In genomic region chr17:17694229-17695081, GRCh38 we compare ENCODE assay signal across 1 cellular context.
A peak's percentile ranks its signal among the peaks of the same experiment; 100 is the strongest.
TF ChIP-seq lines count a peak whose summit lies in the region.

No MANE protein-coding gene starts in this region.

TF ChIP-seq in K562, 482 proteins besides CTCF, POLR2A, EP300 and RAD21 (continued from another document and continues in another):
- TF ChIP-seq, protein P1, sequence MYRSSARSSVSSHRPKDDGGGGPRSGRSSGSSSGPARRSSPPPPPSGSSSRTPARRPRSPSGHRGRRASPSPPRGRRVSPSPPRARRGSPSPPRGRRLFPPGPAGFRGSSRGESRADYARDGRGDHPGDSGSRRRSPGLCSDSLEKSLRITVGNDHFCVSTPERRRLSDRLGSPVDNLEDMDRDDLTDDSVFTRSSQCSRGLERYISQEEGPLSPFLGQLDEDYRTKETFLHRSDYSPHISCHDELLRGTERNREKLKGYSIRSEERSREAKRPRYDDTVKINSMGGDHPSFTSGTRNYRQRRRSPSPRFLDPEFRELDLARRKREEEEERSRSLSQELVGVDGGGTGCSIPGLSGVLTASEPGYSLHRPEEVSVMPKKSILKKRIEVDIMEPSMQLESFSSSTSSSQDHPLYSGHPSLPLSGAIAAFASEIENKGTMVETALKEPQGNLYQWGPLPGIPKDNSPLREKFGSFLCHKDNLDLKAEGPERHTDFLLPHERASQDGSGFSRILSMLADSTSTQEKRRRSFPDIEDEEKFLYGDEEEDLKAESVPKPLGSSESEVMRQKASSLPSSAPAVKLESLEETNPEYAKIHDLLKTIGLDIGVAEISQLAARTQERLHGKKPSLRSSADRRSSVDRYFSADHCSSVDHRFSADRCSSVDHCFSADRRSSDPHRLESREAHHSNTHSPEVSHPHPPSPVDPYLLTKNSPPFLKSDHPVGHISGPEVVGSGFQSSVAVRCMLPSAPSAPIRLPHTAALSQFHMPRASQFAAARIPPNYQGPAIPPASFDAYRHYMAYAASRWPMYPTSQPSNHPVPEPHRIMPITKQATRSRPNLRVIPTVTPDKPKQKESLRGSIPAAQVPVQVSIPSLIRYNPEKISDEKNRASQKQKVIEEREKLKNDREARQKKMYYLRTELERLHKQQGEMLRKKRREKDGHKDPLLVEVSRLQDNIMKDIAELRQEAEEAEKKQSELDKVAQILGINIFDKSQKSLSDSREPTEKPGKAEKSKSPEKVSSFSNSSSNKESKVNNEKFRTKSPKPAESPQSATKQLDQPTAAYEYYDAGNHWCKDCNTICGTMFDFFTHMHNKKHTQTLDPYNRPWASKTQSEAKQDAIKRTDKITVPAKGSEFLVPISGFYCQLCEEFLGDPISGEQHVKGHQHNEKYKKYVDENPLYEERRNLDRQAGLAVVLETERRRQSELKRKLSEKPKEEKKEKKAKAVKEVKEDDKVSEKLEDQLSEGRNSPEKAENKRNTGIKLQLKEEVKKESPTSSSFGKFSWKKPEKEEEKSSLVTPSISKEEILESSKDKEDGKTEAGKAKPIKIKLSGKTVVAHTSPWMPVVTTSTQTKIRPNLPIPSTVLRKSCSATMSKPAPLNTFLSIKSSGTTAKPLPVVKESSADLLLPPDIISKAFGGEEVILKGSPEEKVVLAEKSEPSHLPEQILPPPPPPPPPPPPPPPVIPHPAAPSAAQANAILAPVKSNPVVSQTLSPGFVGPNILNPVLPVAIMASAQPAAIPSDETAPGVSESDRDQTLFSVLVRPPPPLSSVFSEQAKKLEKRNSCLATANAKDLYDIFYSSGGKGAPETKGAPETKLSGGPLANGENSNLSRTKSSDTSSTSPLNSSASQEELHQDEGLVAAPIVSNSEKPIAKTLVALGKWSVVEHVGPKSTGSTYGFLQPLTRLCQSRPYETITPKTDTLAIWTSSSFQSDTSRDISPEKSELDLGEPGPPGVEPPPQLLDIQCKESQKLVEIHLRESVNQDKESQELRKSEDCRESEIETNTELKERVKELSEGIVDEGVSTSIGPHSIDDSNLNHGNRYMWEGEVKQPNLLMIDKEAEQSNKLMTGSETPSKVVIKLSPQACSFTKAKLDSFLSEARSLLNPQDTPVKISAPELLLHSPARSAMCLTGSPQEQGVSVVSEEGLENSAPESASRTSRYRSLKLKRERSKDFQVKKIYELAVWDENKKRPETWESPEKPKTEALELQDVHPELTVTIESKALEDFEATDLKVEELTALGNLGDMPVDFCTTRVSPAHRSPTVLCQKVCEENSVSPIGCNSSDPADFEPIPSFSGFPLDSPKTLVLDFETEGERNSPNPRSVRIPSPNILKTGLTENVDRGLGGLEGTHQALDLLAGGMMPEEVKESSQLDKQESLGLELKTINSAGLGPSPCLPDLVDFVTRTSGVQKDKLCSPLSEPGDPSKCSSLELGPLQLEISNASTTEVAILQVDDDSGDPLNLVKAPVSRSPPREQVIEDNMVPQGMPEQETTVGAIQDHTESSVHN (IDR thresholded peaks at IDR 0.05; ENCODE audit: borderline replicate concordance in 1 of 2, low read depth in 1 of 2): no peak
- TF ChIP-seq ZNF316 (IDR thresholded peaks at IDR 0.05): no peak
- TF ChIP-seq ZNF212 (CRISPR knock-in tag; IDR thresholded peaks at IDR 0.05): no peak
- TF ChIP-seq MYNN (IDR thresholded peaks at IDR 0.05): no peak
- no peak for TF ChIP-seq MYNN (CRISPR knock-in tag; IDR thresholded peaks at IDR 0.05)
- no peak for TF ChIP-seq ZC3H11A (IDR thresholded peaks at IDR 0.05; ENCODE audit: low read depth, low read length)
- no peak for TF ChIP-seq POU5F1 (IDR thresholded peaks at IDR 0.05; ENCODE audit: borderline replicate concordance, low read depth, low read length, partially characterized antibody)
- no peak for TF ChIP-seq RBM34 (IDR thresholded peaks at IDR 0.05; ENCODE audit: borderline replicate concordance, insufficient read depth, low read length)
- TF ChIP-seq, protein P2, sequence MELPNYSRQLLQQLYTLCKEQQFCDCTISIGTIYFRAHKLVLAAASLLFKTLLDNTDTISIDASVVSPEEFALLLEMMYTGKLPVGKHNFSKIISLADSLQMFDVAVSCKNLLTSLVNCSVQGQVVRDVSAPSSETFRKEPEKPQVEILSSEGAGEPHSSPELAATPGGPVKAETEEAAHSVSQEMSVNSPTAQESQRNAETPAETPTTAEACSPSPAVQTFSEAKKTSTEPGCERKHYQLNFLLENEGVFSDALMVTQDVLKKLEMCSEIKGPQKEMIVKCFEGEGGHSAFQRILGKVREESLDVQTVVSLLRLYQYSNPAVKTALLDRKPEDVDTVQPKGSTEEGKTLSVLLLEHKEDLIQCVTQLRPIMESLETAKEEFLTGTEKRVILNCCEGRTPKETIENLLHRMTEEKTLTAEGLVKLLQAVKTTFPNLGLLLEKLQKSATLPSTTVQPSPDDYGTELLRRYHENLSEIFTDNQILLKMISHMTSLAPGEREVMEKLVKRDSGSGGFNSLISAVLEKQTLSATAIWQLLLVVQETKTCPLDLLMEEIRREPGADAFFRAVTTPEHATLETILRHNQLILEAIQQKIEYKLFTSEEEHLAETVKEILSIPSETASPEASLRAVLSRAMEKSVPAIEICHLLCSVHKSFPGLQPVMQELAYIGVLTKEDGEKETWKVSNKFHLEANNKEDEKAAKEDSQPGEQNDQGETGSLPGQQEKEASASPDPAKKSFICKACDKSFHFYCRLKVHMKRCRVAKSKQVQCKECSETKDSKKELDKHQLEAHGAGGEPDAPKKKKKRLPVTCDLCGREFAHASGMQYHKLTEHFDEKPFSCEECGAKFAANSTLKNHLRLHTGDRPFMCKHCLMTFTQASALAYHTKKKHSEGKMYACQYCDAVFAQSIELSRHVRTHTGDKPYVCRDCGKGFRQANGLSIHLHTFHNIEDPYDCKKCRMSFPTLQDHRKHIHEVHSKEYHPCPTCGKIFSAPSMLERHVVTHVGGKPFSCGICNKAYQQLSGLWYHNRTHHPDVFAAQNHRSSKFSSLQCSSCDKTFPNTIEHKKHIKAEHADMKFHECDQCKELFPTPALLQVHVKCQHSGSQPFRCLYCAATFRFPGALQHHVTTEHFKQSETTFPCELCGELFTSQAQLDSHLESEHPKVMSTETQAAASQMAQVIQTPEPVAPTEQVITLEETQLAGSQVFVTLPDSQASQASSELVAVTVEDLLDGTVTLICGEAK (IDR thresholded peaks at IDR 0.05): no peak
- TF ChIP-seq, protein P2 (CRISPR knock-in tag; IDR thresholded peaks at IDR 0.05): no peak
- TF ChIP-seq OTX1 (CRISPR knock-in tag; IDR thresholded peaks at IDR 0.05): no peak
- TF ChIP-seq MAFG (tag; conservative IDR thresholded peaks at IDR 0.05): no peak
- TF ChIP-seq ETS2 (tag; IDR thresholded peaks at IDR 0.05; ENCODE audit: borderline replicate concordance, poor library complexity, severe bottlenecking): no peak
- TF ChIP-seq YBX1 (IDR thresholded peaks at IDR 0.05): no peak
- TF ChIP-seq NBN (IDR thresholded peaks at IDR 0.05; ENCODE audit: low read depth): no peak
- no peak for TF ChIP-seq ZNF586 (CRISPR knock-in tag; conservative IDR thresholded peaks at IDR 0.05)
- peak; percentile 53 for TF ChIP-seq ETV1 (tag; conservative IDR thresholded peaks at IDR 0.05; ENCODE audit: low read depth)
- no peak for TF ChIP-seq TGIF2 (CRISPR knock-in tag; IDR thresholded peaks at IDR 0.05)
- TF ChIP-seq NR2F6 (CRISPR knock-in tag; IDR thresholded peaks at IDR 0.05): no peak
- TF ChIP-seq IRF9 (tag; IDR thresholded peaks at IDR 0.05): no peak
- peak in 1 of 3 experiments; percentile 32; a peak in 1 of 6 replicates for TF ChIP-seq ZBTB11 (CRISPR knock-in tag; IDR thresholded peaks at IDR 0.05)
- TF ChIP-seq, protein P3, sequence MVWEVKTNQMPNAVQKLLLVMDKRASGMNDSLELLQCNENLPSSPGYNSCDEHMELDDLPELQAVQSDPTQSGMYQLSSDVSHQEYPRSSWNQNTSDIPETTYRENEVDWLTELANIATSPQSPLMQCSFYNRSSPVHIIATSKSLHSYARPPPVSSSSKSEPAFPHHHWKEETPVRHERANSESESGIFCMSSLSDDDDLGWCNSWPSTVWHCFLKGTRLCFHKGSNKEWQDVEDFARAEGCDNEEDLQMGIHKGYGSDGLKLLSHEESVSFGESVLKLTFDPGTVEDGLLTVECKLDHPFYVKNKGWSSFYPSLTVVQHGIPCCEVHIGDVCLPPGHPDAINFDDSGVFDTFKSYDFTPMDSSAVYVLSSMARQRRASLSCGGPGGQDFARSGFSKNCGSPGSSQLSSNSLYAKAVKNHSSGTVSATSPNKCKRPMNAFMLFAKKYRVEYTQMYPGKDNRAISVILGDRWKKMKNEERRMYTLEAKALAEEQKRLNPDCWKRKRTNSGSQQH (CRISPR knock-in tag; IDR thresholded peaks at IDR 0.05): no peak
- no peak for TF ChIP-seq NUFIP1 (IDR thresholded peaks at IDR 0.05; ENCODE audit: partially characterized antibody)
- TF ChIP-seq CREBBP (IDR thresholded peaks at IDR 0.05; ENCODE audit: low read depth, low read length): no peak
- TF ChIP-seq JUN (IDR thresholded peaks at IDR 0.05; ENCODE audit: borderline replicate concordance, low read depth, low read length): no peak
- no peak for TF ChIP-seq JUN (CRISPR knock-in tag; IDR thresholded peaks at IDR 0.05; ENCODE audit: borderline replicate concordance)
- TF ChIP-seq ATF1 (CRISPR knock-in tag; IDR thresholded peaks at IDR 0.05): no peak
- no peak for TF ChIP-seq ATF1 (tag; IDR thresholded peaks at IDR 0.05)
- no peak for TF ChIP-seq SLC30A9 (CRISPR knock-in tag; IDR thresholded peaks at IDR 0.05)
- no peak for TF ChIP-seq NR2C1 (IDR thresholded peaks at IDR 0.05)
- TF ChIP-seq NR2C1 (tag; IDR thresholded peaks at IDR 0.05): 0 out of 2 replicates have a peak, but pooled peaks have one; percentile 25
- TF ChIP-seq E2F3 (CRISPR knock-in tag; IDR thresholded peaks at IDR 0.05): peak; percentile 44; the same call in 1 of the 2 replicates
- TF ChIP-seq NFE2 (IDR thresholded peaks at IDR 0.05; ENCODE audit: low read depth): no peak
- TF ChIP-seq, protein P4, sequence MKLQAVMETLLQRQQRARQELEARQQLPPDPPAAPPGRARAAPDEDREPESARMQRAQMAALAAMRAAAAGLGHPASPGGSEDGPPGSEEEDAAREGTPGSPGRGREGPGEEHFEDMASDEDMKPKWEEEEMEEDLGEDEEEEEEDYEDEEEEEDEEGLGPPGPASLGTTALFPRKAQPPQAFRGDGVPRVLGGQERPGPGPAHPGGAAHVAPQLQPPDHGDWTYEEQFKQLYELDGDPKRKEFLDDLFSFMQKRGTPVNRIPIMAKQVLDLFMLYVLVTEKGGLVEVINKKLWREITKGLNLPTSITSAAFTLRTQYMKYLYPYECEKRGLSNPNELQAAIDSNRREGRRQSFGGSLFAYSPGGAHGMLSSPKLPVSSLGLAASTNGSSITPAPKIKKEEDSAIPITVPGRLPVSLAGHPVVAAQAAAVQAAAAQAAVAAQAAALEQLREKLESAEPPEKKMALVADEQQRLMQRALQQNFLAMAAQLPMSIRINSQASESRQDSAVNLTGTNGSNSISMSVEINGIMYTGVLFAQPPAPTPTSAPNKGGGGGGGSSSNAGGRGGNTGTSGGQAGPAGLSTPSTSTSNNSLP (IDR thresholded peaks at IDR 0.05; ENCODE audit: borderline replicate concordance, low read depth, low read length): no peak
- no peak for TF ChIP-seq ZSCAN32 (CRISPR knock-in tag; IDR thresholded peaks at IDR 0.05)
- TF ChIP-seq PRPF4 (IDR thresholded peaks at IDR 0.05; ENCODE audit: insufficient read depth, low read depth, low read length, poor library complexity, severe bottlenecking): no peak
